In genomic region chr6:5261545-5262109, GRCh38 we compare ENCODE assay signal across 8 cellular contexts. TPM values are rescaled to one million over a fixed set of nuclear protein-coding genes. Genes with fewer than 3 reads are reported as not detected.
DNase-seq lines count a peak whose midpoint lies in the region; ATAC-seq lines count a peak whose summit lies in the region.

No MANE protein-coding gene starts in this region.

- no peaks in the 10 kb centered on the region for H3K27me3 ChIP-seq in CD4-positive, CD25-positive, alpha-beta regulatory T cell (ENCODE audit: control insufficient read depth, insufficient read depth, low read length)
- H3K27me3 ChIP-seq in HUES6 (ENCODE audit: control insufficient read depth, insufficient read depth, low read length) (no peaks in the 10 kb centered on the region), muscle layer of colon (ENCODE audit: control insufficient read depth in 1 of 2, insufficient read depth in 2 of 2, low read length in 2 of 2) (no peaks in the 10 kb centered on the region)

- H3K4me3 ChIP-seq in CD4-positive, CD25-positive, alpha-beta regulatory T cell (ENCODE audit: low read depth, low read length) = peak overlapping the region; percentile 93
- peak overlapping the region; percentile 76 for H3K4me3 ChIP-seq in HUES6 (ENCODE audit: low read depth, low read length)
- H3K4me3 ChIP-seq in muscle layer of colon (ENCODE audit: low read depth in 1 of 2, low read length in 2 of 2) = peak overlapping the region; percentile 55 to 84

- peak overlapping the region; percentile 94 to 100 (median 98) for H3K4me3 Mint-ChIP-seq in CD4-positive, CD25-positive, alpha-beta regulatory T cell

- H3K27ac Mint-ChIP-seq in CD4-positive, CD25-positive, alpha-beta regulatory T cell = peak overlapping the region; percentile 100

- peak overlapping the region; percentile 98 for H3K27ac ChIP-seq in CD4-positive, CD25-positive, alpha-beta regulatory T cell (ENCODE audit: insufficient read depth, low read length, poor library complexity, severe bottlenecking)
- H3K27ac ChIP-seq in HUES6 (ENCODE audit: low read depth, low read length) (peak overlapping the region; percentile 100), caudate nucleus (ENCODE audit: low read depth, low read length) (peak overlapping the region; percentile 100), muscle layer of colon (ENCODE audit: low read depth, low read length) (peak overlapping the region; percentile 88)

- peaks cover 22 to 44% (median 34%) of the 10 kb centered on the region in 4 donors for H3K4me1 Mint-ChIP-seq in CD4-positive, CD25-positive, alpha-beta regulatory T cell

- H3K36me3 ChIP-seq in CD4-positive, CD25-positive, alpha-beta regulatory T cell (ENCODE audit: control insufficient read depth, insufficient read depth, low read length) = no peaks in the 10 kb centered on the region
- peaks cover 10% of the 10 kb centered on the region for H3K36me3 ChIP-seq in HUES6 (ENCODE audit: control insufficient read depth, insufficient read depth, low read length)
- no peaks in the 10 kb centered on the region for H3K36me3 ChIP-seq in muscle layer of colon (ENCODE audit: insufficient read depth, low read length)

- H3K27me3 Mint-ChIP-seq in CD4-positive, CD25-positive, alpha-beta regulatory T cell = peaks cover 4% of the 10 kb centered on the region

- H3K4me1 ChIP-seq in CD4-positive, CD25-positive, alpha-beta regulatory T cell (ENCODE audit: control insufficient read depth, insufficient read depth, low read length, poor library complexity, severe bottlenecking) = peaks cover 20% of the 10 kb centered on the region
- H3K4me1 ChIP-seq in HUES6 (ENCODE audit: control insufficient read depth, insufficient read depth, low read length) (0 out of 2 replicates have a peak, but pooled peaks cover 6% of the 10 kb centered on the region), muscle layer of colon (ENCODE audit: insufficient read depth, low read length) (peaks cover 10% of the 10 kb centered on the region)

- H3K9me3 Mint-ChIP-seq in CD4-positive, CD25-positive, alpha-beta regulatory T cell = no peaks in the 10 kb centered on the region

- no peak for DNase-seq in CD4-positive, CD25-positive, alpha-beta regulatory T cell
- DNase-seq in caudate nucleus (lab: John Stamatoyannopoulos, UW) = no peak
- no peak for DNase-seq in NCI-H1436 (lab: John Stamatoyannopoulos, UW)
- DNase-seq in mucosa of gallbladder (ENCODE audit: low spot score) = no peak

- H3K9ac ChIP-seq in HUES6 (ENCODE audit: low read length) (peak overlapping the region; percentile 99), muscle layer of colon (ENCODE audit: low read length) (peak overlapping the region; percentile 32)

- ATAC-seq in CD4-positive, CD25-positive, alpha-beta regulatory T cell (ENCODE audit: low read depth in 2 of 2) = no peak
- ATAC-seq in HG02970 (IDR thresholded peaks at IDR 0.05; ENCODE audit: low FRiP score, unreplicated experiment) (no peak), GM21423 (IDR thresholded peaks at IDR 0.05; ENCODE audit: unreplicated experiment) (no peak)

- H3K9me3 ChIP-seq in CD4-positive, CD25-positive, alpha-beta regulatory T cell (ENCODE audit: control insufficient read depth in 2 of 2, low read length in 2 of 2) = no peaks in the 10 kb centered on the region
- no peaks in the 10 kb centered on the region for H3K9me3 ChIP-seq in HUES6 (ENCODE audit: control insufficient read depth, insufficient read depth, low read depth, low read length)
- no peaks in the 10 kb centered on the region for H3K9me3 ChIP-seq in muscle layer of colon (ENCODE audit: low read length)

- H3K36me3 Mint-ChIP-seq in CD4-positive, CD25-positive, alpha-beta regulatory T cell = peaks cover 16% of the 10 kb centered on the region

RNA-seq across cellular contexts. Expression of gene FARS2, which starts 0.3 kb away (rescaled TPM):
- 26.9 TPM for total RNA-seq in CD4-positive, CD25-positive, alpha-beta regulatory T cell
- polyA plus RNA-seq in CD4-positive, CD25-positive, alpha-beta regulatory T cell = 10 to 100 TPM; 29.7 to 39.7 (median 35.4) TPM
- 15.7 TPM for total RNA-seq in mucosa of gallbladder

RNA-seq across cellular contexts. Expression of gene LYRM4, which starts 0.9 kb away (rescaled TPM):
- total RNA-seq in CD4-positive, CD25-positive, alpha-beta regulatory T cell = 14.9 TPM
- 10 to 100 TPM; 26.9 to 38.8 (median 29.7) TPM for polyA plus RNA-seq in CD4-positive, CD25-positive, alpha-beta regulatory T cell
- total RNA-seq in mucosa of gallbladder = 21.6 TPM
